Comparison of ENCODE assay signal across 33 cellular contexts in the genomic region with DNA sequence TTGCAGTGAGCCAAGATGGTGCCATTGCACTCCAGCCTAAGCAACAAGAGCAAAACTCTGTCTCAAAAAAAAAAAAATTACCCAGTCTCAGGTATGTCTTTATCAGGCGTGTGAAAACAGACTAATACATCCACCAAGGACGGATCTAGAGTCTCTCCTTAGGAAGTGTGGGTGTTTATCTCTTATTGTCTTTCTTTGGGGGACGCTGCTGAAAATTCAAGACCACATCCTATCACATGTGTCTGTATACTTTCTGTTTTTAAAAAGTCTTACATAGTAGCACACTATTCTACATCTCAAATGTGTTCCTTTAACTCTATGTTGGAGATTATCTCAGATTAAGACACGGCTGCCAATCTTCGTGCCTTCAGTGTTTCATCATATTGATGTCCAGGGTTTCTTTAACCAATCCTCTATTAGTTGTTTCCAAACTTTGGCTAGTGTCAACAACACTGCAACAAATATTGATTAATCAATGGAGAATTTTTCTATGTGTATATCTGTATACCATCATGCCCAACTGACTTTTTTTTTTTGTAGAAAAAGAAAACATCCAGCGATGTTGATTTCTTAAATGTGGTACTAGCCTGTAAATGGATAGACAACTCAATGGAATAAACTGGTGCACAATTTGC.
DNase-seq lines count a peak whose midpoint lies in the region; ATAC-seq, FAIRE-seq and TF ChIP-seq lines count a peak whose summit lies in the region.
"Had no signal": no experiment of that assay in that cellular context is flagged by ENCODE, and none has a peak within 500 bp of the region (broad histone marks: within the 10 kb centered on the region; RNA-seq: fewer than 3 reads in every experiment).

No MANE protein-coding gene starts in this region.

- TF ChIP-seq CTCF in K562 (IDR thresholded peaks at IDR 0.05 in 2 of 3, conservative IDR thresholded peaks at IDR 0.05 in 1 of 3; ENCODE audit: insufficient read depth in 2 of 3, low read depth in 1 of 3, low read length in 3 of 3) (no peak), mesothelial cell of epicardium (IDR thresholded peaks at IDR 0.05; ENCODE audit: unreplicated experiment) (no peak)

- no peak overlapping the region for H3K9ac ChIP-seq in K562 (ENCODE audit: insufficient read depth in 1 of 2, low read depth in 2 of 2, low read length in 2 of 2)
- H3K9ac ChIP-seq: parathyroid adenoma had no signal

- no peak for DNase-seq in activated CD8-positive, alpha-beta memory T cell treated with anti-CD3 and anti-CD28 coated beads, Interleukin-2, amount 10 ng/mL, durations not matched to agents 7 days and 5 days
- DNase-seq in activated CD8-positive, alpha-beta memory T cell treated with anti-CD3 and anti-CD28 coated beads, Interleukin-2, amount 50 U/mL, for 48 hours = no peak
- peak; percentile 33 for DNase-seq in Jurkat, Clone E6-1 (ENCODE audit: low read depth, low spot score)
- no peak for DNase-seq in K562 (ENCODE audit: extremely low read depth in 1 of 4, low spot score in 3 of 4)
- DNase-seq in naive thymus-derived CD8-positive, alpha-beta T cell = peak in 4 of 10 donors; percentile 25 to 75 (median 56)
- DNase-seq in DMS79 (lab: John Stamatoyannopoulos, UW) = no peak
- no peak for DNase-seq in mesothelial cell of epicardium (ENCODE audit: low spot score in 2 of 2, unreplicated experiment in 2 of 2)
- DNase-seq: activated CD4-positive, CD25-positive, alpha-beta regulatory T cell; activated naive CD4-positive, alpha-beta T cell treated with Interleukin-2 at 50 U/mL for 16 hours; AML-193; anterior cingulate cortex; DMS 273 treated with DMSO at 0.1 percent for 48 hours; effector memory CD4-positive, alpha-beta T cell; HFFc6; hypothalamus; left colon; NCI-H1048; NCI-H1694 treated with DMSO at 0.1 percent for 48 hours; NCI-H2171 treated with DMSO at 0.1 percent for 48 hours; NCI-H524; OCI-M1; stimulated activated naive CD8-positive, alpha-beta T cell treated with anti-CD3 and anti-CD28 coated beads, Interleukin-15, Interleukin-2, amounts not matched to agents 100 U/mL and 50 U/mL, for 24 hours had no signal

- peaks cover 10 to 16% of the 10 kb centered on the region in 2 experiments for H3K4me1 ChIP-seq in K562 (replicated peaks in 1 of 2; ENCODE audit: control insufficient read depth in 2 of 2, insufficient read depth in 2 of 2, low read length in 2 of 2)
- H3K4me1 ChIP-seq: parathyroid adenoma, right atrium auricular region had no signal

- in situ Hi-C loops in K562 (cut with MboI) = no loop called here

- no peak overlapping the region for H3K27ac ChIP-seq in K562 (ENCODE audit: extremely low read depth, low read depth, low read length)
- H3K27ac ChIP-seq: coronary artery, parathyroid adenoma, right atrium auricular region, RWPE1 had no signal

- no peak overlapping the region for H3K4me3 Mint-ChIP-seq in activated CD8-positive, alpha-beta memory T cell treated with anti-CD3 and anti-CD28 coated beads, Interleukin-2, amount 10 ng/mL, durations not matched to agents 7 days and 5 days
- H3K4me3 Mint-ChIP-seq in naive thymus-derived CD8-positive, alpha-beta T cell = peak overlapping the region; percentile 16 to 70 (median 60)
- H3K4me3 Mint-ChIP-seq in mesothelial cell of epicardium = no peak overlapping the region
- H3K4me3 Mint-ChIP-seq: HFFc6, IgD-negative memory B cell had no signal

- H3K36me3 ChIP-seq in K562 (ENCODE audit: control insufficient read depth, insufficient read depth, low read length) = no peaks in the 10 kb centered on the region
- H3K36me3 ChIP-seq: right atrium auricular region had no signal

- CTCF ChIA-PET in activated CD8-positive, alpha-beta memory T cell treated with anti-CD3 and anti-CD28 coated beads, Interleukin-2, amount 10 ng/mL, durations not matched to agents 7 days and 5 days (lab: Charles Lee) = interaction anchor here (1.5 kb wide), 1 partner anchor 16 kb away, joined by 3 read pairs; no protein-coding TSS in a partner anchor
- CTCF ChIA-PET in K562 (lab: Yijun Ruan, JAX; ENCODE audit: low intra/inter-chr PET ratio) = no interaction called here

- 74% methylated on average over 6 of the region's 6 CpGs for WGBS in K562 (ENCODE audit: insufficient coverage, low coverage, missing lambda C conversion rate)

- no peaks in the 10 kb centered on the region for H4K20me1 ChIP-seq in K562 (replicated peaks; ENCODE audit: control insufficient read depth, insufficient read depth, low read length)

- peaks cover 8% of the 10 kb centered on the region for H3K36me3 Mint-ChIP-seq in activated CD8-positive, alpha-beta memory T cell treated with anti-CD3 and anti-CD28 coated beads, Interleukin-2, amount 10 ng/mL, durations not matched to agents 7 days and 5 days
- no peaks in the 10 kb centered on the region for H3K36me3 Mint-ChIP-seq in naive thymus-derived CD8-positive, alpha-beta T cell
- no peaks in the 10 kb centered on the region for H3K36me3 Mint-ChIP-seq in mesothelial cell of epicardium
- H3K36me3 Mint-ChIP-seq: IgD-negative memory B cell had no signal

- no peak overlapping the region for H2AFZ ChIP-seq in K562 (ENCODE audit: low read depth, low read length)
- H2AFZ ChIP-seq: parathyroid adenoma had no signal

- TF ChIP-seq EP300 in K562 (IDR thresholded peaks at IDR 0.05; ENCODE audit: low read length) = no peak

- no peaks in the 10 kb centered on the region for H3K9me3 Mint-ChIP-seq in activated CD8-positive, alpha-beta memory T cell treated with anti-CD3 and anti-CD28 coated beads, Interleukin-2, amount 10 ng/mL, durations not matched to agents 7 days and 5 days (ENCODE audit: low read depth)
- H3K9me3 Mint-ChIP-seq in naive thymus-derived CD8-positive, alpha-beta T cell = no peaks in the 10 kb centered on the region
- H3K9me3 Mint-ChIP-seq in mesothelial cell of epicardium = no peaks in the 10 kb centered on the region
- H3K9me3 Mint-ChIP-seq: HFFc6, IgD-negative memory B cell had no signal

- no peak for TF ChIP-seq RAD21 in K562 (CRISPR knock-in tag; conservative IDR thresholded peaks at IDR 0.05 in 1 of 2, IDR thresholded peaks at IDR 0.05 in 1 of 2)

- TF ChIP-seq POLR2A in K562 (conservative IDR thresholded peaks at IDR 0.05) = no peak

- H3K9me1 ChIP-seq in K562 (ENCODE audit: control insufficient read depth, insufficient read depth, low read length) = no peaks in the 10 kb centered on the region

- no peak overlapping the region for H3K4me3 ChIP-seq in Jurkat, Clone E6-1 (ENCODE audit: low read length)
- H3K4me3 ChIP-seq in K562 = no peak overlapping the region
- H3K4me3 ChIP-seq: coronary artery, right atrium auricular region, smooth muscle cell had no signal

- H3K79me2 ChIP-seq in K562 (ENCODE audit: control insufficient read depth, insufficient read depth, low read length) = no peaks in the 10 kb centered on the region
- H3K79me2 ChIP-seq: parathyroid adenoma had no signal

- POLR2A ChIA-PET in K562 (lab: Yijun Ruan, JAX) = no interaction called here
- POLR2A ChIA-PET in naive thymus-derived CD8-positive, alpha-beta T cell (lab: Charles Lee) = interaction anchor here (0.7 to 2.9 kb wide), 5 partner anchors 9 to 94 kb away, joined by 3 to 20 read pairs (median 9); a partner anchor contains a TSS

- intact Hi-C loops in K562 (cut with micrococcal nuclease) = no loop called here

- BruUV-seq in K562 (replicated peaks; lab: Mats Ljungman, UMichigan) = no TSS peak

- H3K4me1 Mint-ChIP-seq in activated CD8-positive, alpha-beta memory T cell treated with anti-CD3 and anti-CD28 coated beads, Interleukin-2, amount 10 ng/mL, durations not matched to agents 7 days and 5 days = peaks cover 25% of the 10 kb centered on the region
- peaks cover 18 to 46% (median 38%) of the 10 kb centered on the region in 4 donors for H3K4me1 Mint-ChIP-seq in naive thymus-derived CD8-positive, alpha-beta T cell
- no peaks in the 10 kb centered on the region for H3K4me1 Mint-ChIP-seq in mesothelial cell of epicardium
- H3K4me1 Mint-ChIP-seq: IgD-negative memory B cell had no signal

- H3K4me2 ChIP-seq in K562 (ENCODE audit: insufficient read depth, low read length) = no peak overlapping the region
- H3K4me2 ChIP-seq: smooth muscle cell had no signal

- H3K9me3 ChIP-seq in K562 (replicated peaks; ENCODE audit: control insufficient read depth, insufficient read depth, low read depth, low read length) = 0 out of 2 replicates have a peak, but pooled peaks cover 3% of the 10 kb centered on the region
- H3K9me3 ChIP-seq: right atrium auricular region had no signal

- ATAC-seq in activated CD8-positive, alpha-beta memory T cell treated with anti-CD3 and anti-CD28 coated beads, Interleukin-2, amount 10 ng/mL, durations not matched to agents 7 days and 5 days = peak; percentile 61
- ATAC-seq in K562 = no peak
- ATAC-seq in naive thymus-derived CD8-positive, alpha-beta T cell = peak; percentile 94 to 95
- ATAC-seq: left colon; stimulated activated naive CD8-positive, alpha-beta T cell treated with anti-CD3 and anti-CD28 coated beads, Interleukin-15, Interleukin-2, amounts not matched to agents 100 U/mL and 50 U/mL, for 24 hours had no signal

- no peak for FAIRE-seq in K562 (lab: Jason Lieb, UNC)
- FAIRE-seq: bronchial epithelial cell, GM18507, GM19239, H1, TTC549 had no signal

- no peaks in the 10 kb centered on the region for H3K27me3 Mint-ChIP-seq in activated CD8-positive, alpha-beta memory T cell treated with anti-CD3 and anti-CD28 coated beads, Interleukin-2, amount 10 ng/mL, durations not matched to agents 7 days and 5 days
- no peaks in the 10 kb centered on the region for H3K27me3 Mint-ChIP-seq in naive thymus-derived CD8-positive, alpha-beta T cell
- H3K27me3 Mint-ChIP-seq in mesothelial cell of epicardium (ENCODE audit: low read depth) = no peaks in the 10 kb centered on the region
- H3K27me3 Mint-ChIP-seq: IgD-negative memory B cell had no signal

- no peaks in the 10 kb centered on the region for H3K27me3 ChIP-seq in K562 (ENCODE audit: control insufficient read depth in 2 of 2, insufficient read depth in 2 of 2, low read length in 2 of 2)
- H3K27me3 ChIP-seq: right atrium auricular region had no signal

- H3K27ac Mint-ChIP-seq in activated CD8-positive, alpha-beta memory T cell treated with anti-CD3 and anti-CD28 coated beads, Interleukin-2, amount 10 ng/mL, durations not matched to agents 7 days and 5 days = peak overlapping the region; percentile 73
- H3K27ac Mint-ChIP-seq in naive thymus-derived CD8-positive, alpha-beta T cell = peak overlapping the region; percentile 79 to 95 (median 90)
- H3K27ac Mint-ChIP-seq in mesothelial cell of epicardium = no peak overlapping the region
- H3K27ac Mint-ChIP-seq: HFFc6, IgD-negative memory B cell had no signal

TF ChIP-seq in K562, 482 proteins besides CTCF, POLR2A, EP300 and RAD21:
- TF ChIP-seq, protein P1, sequence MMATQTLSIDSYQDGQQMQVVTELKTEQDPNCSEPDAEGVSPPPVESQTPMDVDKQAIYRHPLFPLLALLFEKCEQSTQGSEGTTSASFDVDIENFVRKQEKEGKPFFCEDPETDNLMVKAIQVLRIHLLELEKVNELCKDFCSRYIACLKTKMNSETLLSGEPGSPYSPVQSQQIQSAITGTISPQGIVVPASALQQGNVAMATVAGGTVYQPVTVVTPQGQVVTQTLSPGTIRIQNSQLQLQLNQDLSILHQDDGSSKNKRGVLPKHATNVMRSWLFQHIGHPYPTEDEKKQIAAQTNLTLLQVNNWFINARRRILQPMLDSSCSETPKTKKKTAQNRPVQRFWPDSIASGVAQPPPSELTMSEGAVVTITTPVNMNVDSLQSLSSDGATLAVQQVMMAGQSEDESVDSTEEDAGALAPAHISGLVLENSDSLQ (IDR thresholded peaks at IDR 0.05) = 0 out of 2 replicates have a peak, but pooled peaks have one; percentile 19
- TF ChIP-seq FIP1L1 (IDR thresholded peaks at IDR 0.05; ENCODE audit: low read depth, low read length, poor library complexity, severe bottlenecking) = no peak
TF ChIP-seq in K562: peak in this region for 1.

Comparison
In these comparisons a context has a peak if more than half of its experiments do, and no peak if none do; other contexts are left out.
1. H3K4me3 Mint-ChIP-seq: peak in naive thymus-derived CD8-positive, alpha-beta T cell (10 of 10); none in activated CD8-positive, alpha-beta memory T cell treated with anti-CD3 and anti-CD28 coated beads, Interleukin-2, amount 10 ng/mL, durations not matched to agents 7 days and 5 days (single experiment) and mesothelial cell of epicardium (single experiment).